In the genomic region with DNA sequence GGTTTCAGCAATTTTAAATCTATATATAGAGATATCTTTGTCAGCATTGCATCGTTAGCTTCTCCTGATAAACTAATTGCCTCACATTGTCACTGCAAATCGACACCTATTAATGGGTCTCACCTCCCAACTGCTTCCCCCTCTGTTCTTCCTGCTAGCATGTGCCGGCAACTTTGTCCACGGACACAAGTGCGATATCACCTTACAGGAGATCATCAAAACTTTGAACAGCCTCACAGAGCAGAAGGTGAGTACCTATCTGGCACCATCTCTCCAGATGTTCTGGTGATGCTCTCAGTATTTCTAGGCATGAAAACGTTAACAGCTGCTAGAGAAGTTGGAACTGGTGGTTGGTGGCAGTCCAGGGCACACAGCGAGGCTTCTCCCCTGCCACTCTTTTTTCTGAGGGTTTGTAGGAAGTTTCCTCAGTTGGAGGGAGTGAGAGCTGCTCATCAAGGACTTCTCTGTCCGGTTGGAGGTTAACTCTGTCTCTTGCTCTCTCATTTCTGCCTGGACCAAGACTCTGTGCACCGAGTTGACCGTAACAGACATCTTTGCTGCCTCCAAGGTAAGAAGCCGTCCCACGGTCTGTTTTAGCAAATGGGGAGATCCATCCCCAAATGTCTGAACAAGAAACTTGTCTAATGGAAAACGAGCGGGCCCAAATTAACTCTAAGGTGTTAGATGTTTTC, we compare ENCODE assay signal across 13 cellular contexts. TPM values are rescaled to one million over a fixed set of nuclear protein-coding genes. Genes with fewer than 3 reads are reported as not detected.
DNase-seq lines count a peak whose midpoint lies in the region; FAIRE-seq and TF ChIP-seq lines count a peak whose summit lies in the region.
"Had no signal": no experiment of that assay in that cellular context is flagged by ENCODE, and none has a peak within 500 bp of the region (broad histone marks: within the 10 kb centered on the region; RNA-seq: fewer than 3 reads in every experiment).

A gene (plus strand): TSS at position 51 of the 692 bp plus-strand sequence. CDS start 62 bp downstream, at position 113.

- H3K27ac ChIP-seq in right atrium auricular region (peak within 1 kb of the TSS in 1 of 2 donors; percentile 8), uterus (peak within 1 kb of the TSS; percentile 20 to 62)

- H3K4me1 ChIP-seq in right atrium auricular region (peaks cover 0 to 3% of the 10 kb centered on the region in 2 donors), uterus (peaks cover 0 to 6% of the 10 kb centered on the region in 2 donors)

- DNase-seq in right atrium auricular region (ENCODE audit: low spot score) (peak; percentile 38), cardiac septum (ENCODE audit: low spot score) (no peak), fibroblast of mammary gland (ENCODE audit: low read depth) (no peak), uterus (no peak), EL (no peak), DMS153 (lab: John Stamatoyannopoulos, UW) (no peak), urothelium cell line (ENCODE audit: low spot score) (no peak)
- DNase-seq: C1 segment of cervical spinal cord, NCI-H187, Right ventricle myocardium superior had no signal

- H3K9me3 ChIP-seq in right atrium auricular region (no peaks in the 10 kb centered on the region), uterus (no peaks in the 10 kb centered on the region)

- TF ChIP-seq POLR2A in uterus (IDR thresholded peaks at IDR 0.05), result no peak

- peak within 1 kb of the TSS; percentile 43 for H3K4me3 Mint-ChIP-seq in T-helper 1 cell treated with Interleukin-12 subunit alpha and Interleukin-12 subunit beta and Interleukin-4 antibody, amounts not matched to agents 30 μg/mL and 1 μg/mL, for 36 hours
- H3K4me3 Mint-ChIP-seq: dendritic cell treated with granulocyte-macrophage colony-stimulating factor and Interleukin-4, amounts not matched to agents 40 ng/mL and 50 ng/mL, for 4 days had no signal

- intact Hi-C loops in cardiac septum (cut with DNase I), result no loop called here
- intact Hi-C loops in uterus (cut with DNase I; ENCODE audit: low total_unique reads), result no loop called here

- peak within 1 kb of the TSS; percentile 88 for H3K27ac Mint-ChIP-seq in T-helper 1 cell treated with Interleukin-12 subunit alpha and Interleukin-12 subunit beta and Interleukin-4 antibody, amounts not matched to agents 30 μg/mL and 1 μg/mL, for 36 hours
- H3K27ac Mint-ChIP-seq: dendritic cell treated with granulocyte-macrophage colony-stimulating factor and Interleukin-4, amounts not matched to agents 40 ng/mL and 50 ng/mL, for 4 days had no signal

- H3K4me1 Mint-ChIP-seq in T-helper 1 cell treated with Interleukin-12 subunit alpha and Interleukin-12 subunit beta and Interleukin-4 antibody, amounts not matched to agents 30 μg/mL and 1 μg/mL, for 36 hours (ENCODE audit: low read depth), result peaks cover 36% of the 10 kb centered on the region

- FAIRE-seq in urothelium cell line (lab: Jason Lieb, UNC), result no peak

- peaks cover 4% of the 10 kb centered on the region for H3K36me3 Mint-ChIP-seq in T-helper 1 cell treated with Interleukin-12 subunit alpha and Interleukin-12 subunit beta and Interleukin-4 antibody, amounts not matched to agents 30 μg/mL and 1 μg/mL, for 36 hours (ENCODE audit: low read depth)

- peaks cover 5% of the 10 kb centered on the region for H3K9me3 Mint-ChIP-seq in T-helper 1 cell treated with Interleukin-12 subunit alpha and Interleukin-12 subunit beta and Interleukin-4 antibody, amounts not matched to agents 30 μg/mL and 1 μg/mL, for 36 hours
- H3K9me3 Mint-ChIP-seq: dendritic cell treated with granulocyte-macrophage colony-stimulating factor and Interleukin-4, amounts not matched to agents 40 ng/mL and 50 ng/mL, for 4 days had no signal

- no peaks in the 10 kb centered on the region for H3K27me3 ChIP-seq in right atrium auricular region
- H3K27me3 ChIP-seq in uterus, result no peaks in the 10 kb centered on the region

- no peaks in the 10 kb centered on the region for H3K36me3 ChIP-seq in right atrium auricular region
- H3K36me3 ChIP-seq in uterus, result no peaks in the 10 kb centered on the region

- TF ChIP-seq CTCF in right atrium auricular region (IDR thresholded peaks at IDR 0.05), result no peak
- TF ChIP-seq CTCF in fibroblast of mammary gland (conservative IDR thresholded peaks at IDR 0.05; ENCODE audit: control insufficient read depth, insufficient read depth, low read depth, low read length), result no peak
- no peak for TF ChIP-seq CTCF in uterus (IDR thresholded peaks at IDR 0.05)

- H3K4me3 ChIP-seq in right atrium auricular region (no peak within 1 kb of the TSS), fibroblast of mammary gland (ENCODE audit: control insufficient read depth, low read depth, low read length) (peak within 1 kb of the TSS; percentile 7), uterus (no peak within 1 kb of the TSS)

- no peaks in the 10 kb centered on the region for H3K27me3 Mint-ChIP-seq in T-helper 1 cell treated with Interleukin-12 subunit alpha and Interleukin-12 subunit beta and Interleukin-4 antibody, amounts not matched to agents 30 μg/mL and 1 μg/mL, for 36 hours (ENCODE audit: low read depth)
- H3K27me3 Mint-ChIP-seq: dendritic cell treated with granulocyte-macrophage colony-stimulating factor and Interleukin-4, amounts not matched to agents 40 ng/mL and 50 ng/mL, for 4 days had no signal

RNA-seq across cellular contexts. Expression of the gene that starts here (rescaled TPM):
- total RNA-seq in right atrium auricular region, result not detected
- total RNA-seq in cardiac septum, result not detected
- not detected for total RNA-seq in uterus
- total RNA-seq: H7, Right ventricle myocardium superior had no signal

Comparison
In these comparisons a context has a peak if more than half of its experiments do, and no peak if none do; other contexts are left out.
1. Peak in DNase-seq in right atrium auricular region; RNA of the gene not detected or under 1 TPM.